ENCODE assay signal across 8 cellular contexts in the genomic region with DNA sequence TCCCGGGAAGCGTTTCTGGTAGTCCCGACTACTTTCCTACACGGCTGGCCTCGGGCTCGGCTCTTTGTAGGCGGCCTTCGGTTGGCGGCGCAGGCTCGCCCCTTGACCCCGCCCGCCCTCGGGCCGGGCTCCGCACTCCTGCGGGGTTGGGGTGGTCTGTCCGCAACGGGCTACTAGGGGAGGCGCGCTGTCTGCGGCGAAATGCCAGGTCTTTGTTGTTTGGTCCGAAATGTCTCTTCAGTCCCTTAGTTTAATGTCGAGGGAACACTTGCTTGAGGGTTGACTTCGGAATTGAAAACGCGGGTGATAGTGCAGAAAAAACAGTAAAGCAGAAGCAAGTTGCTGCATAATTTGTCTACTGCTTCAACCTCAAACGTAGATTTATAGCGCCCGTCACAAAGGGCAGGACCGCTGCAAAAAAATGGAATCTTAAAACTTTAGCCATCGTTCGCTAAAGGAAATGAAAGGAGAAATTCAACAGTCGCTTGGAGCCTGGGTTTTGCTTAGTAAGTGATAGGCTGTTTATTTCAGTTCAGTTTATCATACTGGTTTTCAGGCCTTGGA. TPM values are rescaled to one million over a fixed set of nuclear protein-coding genes. Genes with fewer than 3 reads are reported as not detected.
DNase-seq lines count a peak whose midpoint lies in the region; ATAC-seq and TF ChIP-seq lines count a peak whose summit lies in the region.

No MANE protein-coding gene starts in this region.

- H3K27me3 Mint-ChIP-seq in activated naive CD8-positive, alpha-beta T cell, result no peaks in the 10 kb centered on the region
- no peaks in the 10 kb centered on the region for H3K27me3 Mint-ChIP-seq in stimulated activated naive B cell treated with anti-CD40 and anti-IgM and Interleukin-4, amounts not matched to agents 10 μg/mL and 1 μg/mL and 100 μg/mL, for 72 hours

- intact Hi-C loops in IMR-90 (cut with micrococcal nuclease), result no loop called here

- peaks cover 13% of the 10 kb centered on the region; the same call in 1 of the 2 replicates for H4K20me1 ChIP-seq in IMR-90 (ENCODE audit: insufficient read depth, low read length)

- TF ChIP-seq RAD21 in IMR-90 (IDR thresholded peaks at IDR 0.05; ENCODE audit: low read length), result no peak

- H3K9ac ChIP-seq in IMR-90 (ENCODE audit: low read depth, low read length) (peak overlapping the region; percentile 93), iPS-18a (ENCODE audit: low read length) (peak overlapping the region; percentile 85)

- peaks cover 15% of the 10 kb centered on the region for H3K36me3 Mint-ChIP-seq in activated naive CD8-positive, alpha-beta T cell
- H3K36me3 Mint-ChIP-seq in stimulated activated naive B cell treated with anti-CD40 and anti-IgM and Interleukin-4, amounts not matched to agents 10 μg/mL and 1 μg/mL and 100 μg/mL, for 72 hours, result peaks cover 12 to 27% of the 10 kb centered on the region in 2 donors

- H2AK5ac ChIP-seq in IMR-90 (ENCODE audit: low read depth, low read length), result peak overlapping the region; percentile 27; the same call in 1 of the 2 replicates

- H3K4me1 ChIP-seq in IMR-90 (ENCODE audit: control insufficient read depth, insufficient read depth, low read length) (peaks cover 9% of the 10 kb centered on the region), iPS-18a (ENCODE audit: control insufficient read depth, low read depth, low read length) (peaks cover 14% of the 10 kb centered on the region)

- BruUV-seq in IMR-90 (replicated peaks; lab: Mats Ljungman, UMichigan), result TSS peak; percentile 67

- H3K9me3 Mint-ChIP-seq in activated naive CD8-positive, alpha-beta T cell (ENCODE audit: low read depth), result no peaks in the 10 kb centered on the region
- H3K9me3 Mint-ChIP-seq in stimulated activated naive B cell treated with anti-CD40 and anti-IgM and Interleukin-4, amounts not matched to agents 10 μg/mL and 1 μg/mL and 100 μg/mL, for 72 hours, result no peaks in the 10 kb centered on the region

- peak overlapping the region; percentile 85 for H2BK120ac ChIP-seq in IMR-90 (ENCODE audit: low read depth, low read length)

- H3K4me2 ChIP-seq in IMR-90 (ENCODE audit: low read depth, low read length), result peak overlapping the region; percentile 92

- TF ChIP-seq CTCF in GM06990 (IDR thresholded peaks at IDR 0.05; ENCODE audit: insufficient read depth, low read length, poor library complexity, severe bottlenecking) (no peak), IMR-90 (conservative IDR thresholded peaks at IDR 0.05; ENCODE audit: low read depth, low read length) (no peak)

- H4K8ac ChIP-seq in IMR-90 (ENCODE audit: low read depth in 2 of 2, low read length in 2 of 2), result peak overlapping the region; percentile 79 to 85

- H4K5ac ChIP-seq in IMR-90 (ENCODE audit: low read depth, low read length), result peak overlapping the region; percentile 88

- H3K18ac ChIP-seq in IMR-90 (ENCODE audit: low read depth, low read length), result peak overlapping the region; percentile 82

- H2BK5ac ChIP-seq in IMR-90 (ENCODE audit: low read depth, low read length, poor library complexity, severe bottlenecking), result peak overlapping the region; percentile 94

- H3K4ac ChIP-seq in IMR-90 (ENCODE audit: low read depth, low read length), result peak overlapping the region; percentile 92

- H3K27ac ChIP-seq in IMR-90 (ENCODE audit: insufficient read depth, low read length), result peak overlapping the region; percentile 94
- H3K27ac ChIP-seq in iPS-18a (ENCODE audit: low read length), result peak overlapping the region; percentile 76

- CTCF ChIA-PET in IMR-90 (lab: Yijun Ruan, JAX), result interaction anchor here (0.6 to 2.6 kb wide), 3 partner anchors 13 to 25 kb away, joined by 3 to 12 read pairs (median 4); no protein-coding TSS in a partner anchor

- no peaks in the 10 kb centered on the region for H3K9me3 ChIP-seq in IMR-90 (ENCODE audit: control insufficient read depth, insufficient read depth, low read length)
- H3K9me3 ChIP-seq in iPS-18a (ENCODE audit: control insufficient read depth, low read depth, low read length), result no peaks in the 10 kb centered on the region

- H3K14ac ChIP-seq in IMR-90 (replicated peaks; ENCODE audit: low read depth, low read length), result peak overlapping the region; percentile 99

- H3K23ac ChIP-seq in IMR-90 (ENCODE audit: low read depth, low read length), result peak overlapping the region; percentile 99

- peaks cover 70% of the 10 kb centered on the region for H3K4me1 Mint-ChIP-seq in activated naive CD8-positive, alpha-beta T cell (ENCODE audit: low read depth)
- peaks cover 34 to 57% of the 10 kb centered on the region in 2 donors for H3K4me1 Mint-ChIP-seq in stimulated activated naive B cell treated with anti-CD40 and anti-IgM and Interleukin-4, amounts not matched to agents 10 μg/mL and 1 μg/mL and 100 μg/mL, for 72 hours

- H3K79me1 ChIP-seq in IMR-90 (ENCODE audit: low read depth in 1 of 2, low read length in 2 of 2), result peaks cover 19 to 57% of the 10 kb centered on the region in 2 experiments

- dilution Hi-C loops in IMR-90 (cut with HindIII; ENCODE audit: low sequenced_read_pairs, unreplicated experiment), result no loop called here

- H4K91ac ChIP-seq in IMR-90 (ENCODE audit: insufficient read depth, low read depth, low read length), result peak overlapping the region; percentile 92

- H3K27me3 ChIP-seq in GM06990 (replicated peaks; ENCODE audit: control insufficient read depth, insufficient read depth, low read length), result no peaks in the 10 kb centered on the region
- H3K27me3 ChIP-seq in IMR-90 (ENCODE audit: control insufficient read depth, insufficient read depth, low read length), result no peaks in the 10 kb centered on the region
- H3K27me3 ChIP-seq in iPS-18a (ENCODE audit: control insufficient read depth, insufficient read depth, low read length), result no peaks in the 10 kb centered on the region

- H2AFZ ChIP-seq in IMR-90 (replicated peaks; ENCODE audit: low read length, poor library complexity), result peak overlapping the region; percentile 98

- H3K9me1 ChIP-seq in IMR-90 (ENCODE audit: insufficient read depth, low read length), result peaks cover 11% of the 10 kb centered on the region

- ATAC-seq in GM21576 (IDR thresholded peaks at IDR 0.05; ENCODE audit: unreplicated experiment) (peak; percentile 41), IMR-90 (ENCODE audit: low read depth) (peak; percentile 40)
- peak; percentile 59 to 60 for ATAC-seq in stimulated activated naive B cell treated with anti-CD40 and anti-IgM and Interleukin-4, amounts not matched to agents 10 μg/mL and 1 μg/mL and 100 μg/mL, for 72 hours (replicated peaks)

- WGBS in IMR-90 (ENCODE audit: extremely low coverage in 2 of 2, insufficient read length in 1 of 2), 2 experiments, result 0% methylated on average over 11 of the region's 35 CpGs; no CpG with 5 or more reads in 1 of the 2 experiments

- no peak for TF ChIP-seq POLR2A in IMR-90 (IDR thresholded peaks at IDR 0.05; ENCODE audit: low read depth, low read length)

- H3K4me3 ChIP-seq in GM06990 (replicated peaks; ENCODE audit: low read depth, low read length) (peak overlapping the region; percentile 71), IMR-90 (ENCODE audit: insufficient read depth, low read depth, low read length) (peak overlapping the region; percentile 94), iPS-18a (ENCODE audit: low read length) (peak overlapping the region; percentile 82)

- H2AK9ac ChIP-seq in IMR-90 (replicated peaks; ENCODE audit: low read depth, low read length, poor library complexity), result peak overlapping the region; percentile 99

- DNase-seq in GM06990 (ENCODE audit: extremely low read depth, insufficient read length) (no peak), IMR-90 (peak; percentile 17), hypothalamus (lab: John Stamatoyannopoulos, UW) (no peak), NCI-H128 (lab: John Stamatoyannopoulos, UW; ENCODE audit: unreplicated experiment) (no peak)
- DNase-seq in stimulated activated naive B cell treated with anti-CD40 and anti-IgM and Interleukin-4, amounts not matched to agents 10 μg/mL and 1 μg/mL and 100 μg/mL, for 72 hours, result no peak

- H3K36me3 ChIP-seq in GM06990 (ENCODE audit: control insufficient read depth, insufficient read depth, low read length) (no peaks in the 10 kb centered on the region; the same call in 1 of the 2 replicates), IMR-90 (ENCODE audit: control insufficient read depth, insufficient read depth, low read length) (peaks cover 10% of the 10 kb centered on the region), iPS-18a (ENCODE audit: control insufficient read depth, low read depth, low read length) (peaks cover 21% of the 10 kb centered on the region)

- POLR2A ChIA-PET in IMR-90 (lab: Charles Lee; ENCODE audit: unreplicated experiment), result no interaction called here

- H3K27ac Mint-ChIP-seq in activated naive CD8-positive, alpha-beta T cell, result peak overlapping the region; percentile 83
- peak overlapping the region; percentile 95 for H3K27ac Mint-ChIP-seq in stimulated activated naive B cell treated with anti-CD40 and anti-IgM and Interleukin-4, amounts not matched to agents 10 μg/mL and 1 μg/mL and 100 μg/mL, for 72 hours

- H3K56ac ChIP-seq in IMR-90 (ENCODE audit: extremely low read depth, insufficient read depth, low read length), result peak overlapping the region; percentile 97

- 0 out of 2 replicates have a peak overlapping the region, but pooled peaks have one; percentile 36 for H2BK20ac ChIP-seq in IMR-90 (ENCODE audit: low read depth, low read length)

- H2BK15ac ChIP-seq in IMR-90 (ENCODE audit: low read depth, low read length), result peak overlapping the region; percentile 49; the same call in 2 of the 3 replicates

- in situ Hi-C loops in IMR-90 (cut with MboI; ENCODE audit: low sequenced_read_pairs), result loop anchor here (25.0 kb wide), 1 partner anchor 603 kb away; the partner anchor contains the start of gene PCNX4

- peak overlapping the region; percentile 97 for H3K4me3 Mint-ChIP-seq in activated naive CD8-positive, alpha-beta T cell
- H3K4me3 Mint-ChIP-seq in stimulated activated naive B cell treated with anti-CD40 and anti-IgM and Interleukin-4, amounts not matched to agents 10 μg/mL and 1 μg/mL and 100 μg/mL, for 72 hours, result peak overlapping the region; percentile 90 to 94

TF ChIP-seq in IMR-90, 13 proteins besides CTCF, POLR2A, EP300 and RAD21:
- TF ChIP-seq CHD1 (IDR thresholded peaks at IDR 0.05; ENCODE audit: low read depth, low read length), result 0 out of 2 replicates have a peak, but pooled peaks have one; percentile 69
- TF ChIP-seq BHLHE40 (IDR thresholded peaks at IDR 0.05; ENCODE audit: low read depth, low read length), result no peak

RNA-seq across cellular contexts. Expression of gene JKAMP, which starts 0.4 kb away (rescaled TPM):
- 62.2 and 124 TPM in 2 replicates for total RNA-seq in IMR-90 (2012; rRNA removed)
- polyA plus RNA-seq in IMR-90 (2012; rRNA removed), result 90.1 and 101 TPM in 2 replicates
- 16.5 and 17.9 TPM in 2 replicates for polyA plus RNA-seq in IMR-90 (2012; cell fraction: cytosol; rRNA removed)
- polyA plus RNA-seq in IMR-90 (2012; cell fraction: nucleus; rRNA removed; ENCODE audit: low replicate concordance), result 35.2 and 151 TPM in 2 replicates

RNA-seq across cellular contexts. Expression of gene L3HYPDH, which starts 0.5 kb away (rescaled TPM):
- total RNA-seq in IMR-90 (2012; rRNA removed), result 40.9 and 54.7 TPM in 2 replicates
- 45.3 and 49.1 TPM in 2 replicates for polyA plus RNA-seq in IMR-90 (2012; rRNA removed)
- polyA plus RNA-seq in IMR-90 (2012; cell fraction: cytosol; rRNA removed), result 13.5 and 29.2 TPM in 2 replicates
- polyA plus RNA-seq in IMR-90 (2012; cell fraction: nucleus; rRNA removed; ENCODE audit: low replicate concordance), result 181 and 246 TPM in 2 replicates

RNA-seq across cellular contexts. Expression of gene GPR135, which starts 19.5 kb away (rescaled TPM):
- 1.3 and 1.7 TPM in 2 replicates for total RNA-seq in IMR-90 (2012; rRNA removed)
- polyA plus RNA-seq in IMR-90 (2012; rRNA removed), result 1.9 and 2.4 TPM in 2 replicates
- 0.17 and 1.6 TPM in 2 replicates for polyA plus RNA-seq in IMR-90 (2012; cell fraction: cytosol; rRNA removed)
- 18.5 and 37.9 TPM in 2 replicates for polyA plus RNA-seq in IMR-90 (2012; cell fraction: nucleus; rRNA removed; ENCODE audit: low replicate concordance)
